In genomic region chr19:45355402-45355801, GRCh38 we compare ENCODE assay signal across 1 cellular context.
TF ChIP-seq lines count a peak whose summit lies in the region.

No MANE protein-coding gene starts in this region.

TF ChIP-seq in HepG2, 621 proteins besides CTCF, POLR2A, EP300 and RAD21:
- TF ChIP-seq ZNF12 (CRISPR knock-in tag; IDR thresholded peaks at IDR 0.05) (peak; percentile 97), RBAK (CRISPR knock-in tag; IDR thresholded peaks at IDR 0.05) (peak; percentile 94), ISX (CRISPR knock-in tag; conservative IDR thresholded peaks at IDR 0.05) (no peak)
TF ChIP-seq in HepG2: peak in this region for 2.
